3 cellular contexts compared by ENCODE assay signal in the genomic region with DNA sequence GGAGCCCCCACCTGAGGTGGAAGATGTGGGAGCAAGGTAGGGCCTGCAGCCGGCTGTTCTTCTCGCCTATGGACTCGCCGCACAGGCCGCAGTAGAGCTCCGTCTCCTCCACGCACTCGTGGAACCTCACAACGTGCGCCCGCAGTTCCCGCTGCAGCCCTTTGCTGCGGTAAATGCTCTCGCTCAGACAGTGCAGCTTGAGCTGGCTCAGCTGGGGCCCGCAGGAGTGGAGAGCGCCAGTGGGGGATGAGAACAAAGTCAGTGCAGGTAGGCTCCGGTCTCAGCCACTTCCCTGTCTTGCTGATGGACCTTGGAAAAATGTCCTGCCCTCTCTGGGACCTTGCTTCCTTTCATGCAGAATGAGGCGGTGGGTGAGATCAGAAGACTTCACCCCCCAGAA.
TF ChIP-seq lines count a peak whose summit lies in the region.

No MANE protein-coding gene starts in this region.

TF ChIP-seq in GM23338, 12 proteins besides CTCF, POLR2A, EP300 and RAD21 (continued from another document):
- TF ChIP-seq, protein P1, sequence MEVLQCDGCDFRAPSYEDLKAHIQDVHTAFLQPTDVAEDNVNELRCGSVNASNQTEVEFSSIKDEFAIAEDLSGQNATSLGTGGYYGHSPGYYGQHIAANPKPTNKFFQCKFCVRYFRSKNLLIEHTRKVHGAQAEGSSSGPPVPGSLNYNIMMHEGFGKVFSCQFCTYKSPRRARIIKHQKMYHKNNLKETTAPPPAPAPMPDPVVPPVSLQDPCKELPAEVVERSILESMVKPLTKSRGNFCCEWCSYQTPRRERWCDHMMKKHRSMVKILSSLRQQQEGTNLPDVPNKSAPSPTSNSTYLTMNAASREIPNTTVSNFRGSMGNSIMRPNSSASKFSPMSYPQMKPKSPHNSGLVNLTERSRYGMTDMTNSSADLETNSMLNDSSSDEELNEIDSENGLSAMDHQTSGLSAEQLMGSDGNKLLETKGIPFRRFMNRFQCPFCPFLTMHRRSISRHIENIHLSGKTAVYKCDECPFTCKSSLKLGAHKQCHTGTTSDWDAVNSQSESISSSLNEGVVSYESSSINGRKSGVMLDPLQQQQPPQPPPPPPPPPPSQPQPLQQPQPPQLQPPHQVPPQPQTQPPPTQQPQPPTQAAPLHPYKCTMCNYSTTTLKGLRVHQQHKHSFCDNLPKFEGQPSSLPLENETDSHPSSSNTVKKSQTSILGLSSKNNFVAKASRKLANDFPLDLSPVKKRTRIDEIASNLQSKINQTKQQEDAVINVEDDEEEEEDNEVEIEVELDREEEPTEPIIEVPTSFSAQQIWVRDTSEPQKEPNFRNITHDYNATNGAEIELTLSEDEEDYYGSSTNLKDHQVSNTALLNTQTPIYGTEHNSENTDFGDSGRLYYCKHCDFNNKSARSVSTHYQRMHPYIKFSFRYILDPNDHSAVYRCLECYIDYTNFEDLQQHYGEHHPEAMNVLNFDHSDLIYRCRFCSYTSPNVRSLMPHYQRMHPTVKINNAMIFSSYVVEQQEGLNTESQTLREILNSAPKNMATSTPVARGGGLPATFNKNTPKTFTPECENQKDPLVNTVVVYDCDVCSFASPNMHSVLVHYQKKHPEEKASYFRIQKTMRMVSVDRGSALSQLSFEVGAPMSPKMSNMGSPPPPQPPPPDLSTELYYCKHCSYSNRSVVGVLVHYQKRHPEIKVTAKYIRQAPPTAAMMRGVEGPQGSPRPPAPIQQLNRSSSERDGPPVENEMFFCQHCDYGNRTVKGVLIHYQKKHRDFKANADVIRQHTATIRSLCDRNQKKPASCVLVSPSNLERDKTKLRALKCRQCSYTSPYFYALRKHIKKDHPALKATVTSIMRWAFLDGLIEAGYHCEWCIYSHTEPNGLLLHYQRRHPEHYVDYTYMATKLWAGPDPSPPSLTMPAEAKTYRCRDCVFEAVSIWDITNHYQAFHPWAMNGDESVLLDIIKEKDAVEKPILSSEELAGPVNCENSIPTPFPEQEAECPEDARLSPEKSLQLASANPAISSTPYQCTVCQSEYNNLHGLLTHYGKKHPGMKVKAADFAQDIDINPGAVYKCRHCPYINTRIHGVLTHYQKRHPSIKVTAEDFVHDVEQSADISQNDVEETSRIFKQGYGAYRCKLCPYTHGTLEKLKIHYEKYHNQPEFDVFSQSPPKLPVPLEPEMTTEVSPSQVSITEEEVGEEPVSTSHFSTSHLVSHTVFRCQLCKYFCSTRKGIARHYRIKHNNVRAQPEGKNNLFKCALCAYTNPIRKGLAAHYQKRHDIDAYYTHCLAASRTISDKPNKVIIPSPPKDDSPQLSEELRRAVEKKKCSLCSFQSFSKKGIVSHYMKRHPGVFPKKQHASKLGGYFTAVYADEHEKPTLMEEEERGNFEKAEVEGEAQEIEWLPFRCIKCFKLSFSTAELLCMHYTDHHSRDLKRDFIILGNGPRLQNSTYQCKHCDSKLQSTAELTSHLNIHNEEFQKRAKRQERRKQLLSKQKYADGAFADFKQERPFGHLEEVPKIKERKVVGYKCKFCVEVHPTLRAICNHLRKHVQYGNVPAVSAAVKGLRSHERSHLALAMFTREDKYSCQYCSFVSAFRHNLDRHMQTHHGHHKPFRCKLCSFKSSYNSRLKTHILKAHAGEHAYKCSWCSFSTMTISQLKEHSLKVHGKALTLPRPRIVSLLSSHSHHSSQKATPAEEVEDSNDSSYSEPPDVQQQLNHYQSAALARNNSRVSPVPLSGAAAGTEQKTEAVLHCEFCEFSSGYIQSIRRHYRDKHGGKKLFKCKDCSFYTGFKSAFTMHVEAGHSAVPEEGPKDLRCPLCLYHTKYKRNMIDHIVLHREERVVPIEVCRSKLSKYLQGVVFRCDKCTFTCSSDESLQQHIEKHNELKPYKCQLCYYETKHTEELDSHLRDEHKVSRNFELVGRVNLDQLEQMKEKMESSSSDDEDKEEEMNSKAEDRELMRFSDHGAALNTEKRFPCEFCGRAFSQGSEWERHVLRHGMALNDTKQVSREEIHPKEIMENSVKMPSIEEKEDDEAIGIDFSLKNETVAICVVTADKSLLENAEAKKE (CRISPR knock-in tag; IDR thresholded peaks at IDR 0.05): no peak
- no peak for TF ChIP-seq STAT1 (IDR thresholded peaks at IDR 0.05; ENCODE audit: unreplicated experiment)

TF ChIP-seq in WTC11, 78 proteins besides CTCF, POLR2A, EP300 and RAD21 (continued from another document):
- TF ChIP-seq, protein P2, sequence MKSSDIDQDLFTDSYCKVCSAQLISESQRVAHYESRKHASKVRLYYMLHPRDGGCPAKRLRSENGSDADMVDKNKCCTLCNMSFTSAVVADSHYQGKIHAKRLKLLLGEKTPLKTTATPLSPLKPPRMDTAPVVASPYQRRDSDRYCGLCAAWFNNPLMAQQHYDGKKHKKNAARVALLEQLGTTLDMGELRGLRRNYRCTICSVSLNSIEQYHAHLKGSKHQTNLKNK (CRISPR knock-in tag; IDR thresholded peaks at IDR 0.05): no peak
- TF ChIP-seq TP53 (CRISPR knock-in tag; IDR thresholded peaks at IDR 0.05) (no peak), ZNF671 (CRISPR knock-in tag; IDR thresholded peaks at IDR 0.05) (no peak)

TF ChIP-seq in HepG2, 621 proteins besides CTCF, POLR2A, EP300 and RAD21 (continued from another document):
- TF ChIP-seq, protein P3, sequence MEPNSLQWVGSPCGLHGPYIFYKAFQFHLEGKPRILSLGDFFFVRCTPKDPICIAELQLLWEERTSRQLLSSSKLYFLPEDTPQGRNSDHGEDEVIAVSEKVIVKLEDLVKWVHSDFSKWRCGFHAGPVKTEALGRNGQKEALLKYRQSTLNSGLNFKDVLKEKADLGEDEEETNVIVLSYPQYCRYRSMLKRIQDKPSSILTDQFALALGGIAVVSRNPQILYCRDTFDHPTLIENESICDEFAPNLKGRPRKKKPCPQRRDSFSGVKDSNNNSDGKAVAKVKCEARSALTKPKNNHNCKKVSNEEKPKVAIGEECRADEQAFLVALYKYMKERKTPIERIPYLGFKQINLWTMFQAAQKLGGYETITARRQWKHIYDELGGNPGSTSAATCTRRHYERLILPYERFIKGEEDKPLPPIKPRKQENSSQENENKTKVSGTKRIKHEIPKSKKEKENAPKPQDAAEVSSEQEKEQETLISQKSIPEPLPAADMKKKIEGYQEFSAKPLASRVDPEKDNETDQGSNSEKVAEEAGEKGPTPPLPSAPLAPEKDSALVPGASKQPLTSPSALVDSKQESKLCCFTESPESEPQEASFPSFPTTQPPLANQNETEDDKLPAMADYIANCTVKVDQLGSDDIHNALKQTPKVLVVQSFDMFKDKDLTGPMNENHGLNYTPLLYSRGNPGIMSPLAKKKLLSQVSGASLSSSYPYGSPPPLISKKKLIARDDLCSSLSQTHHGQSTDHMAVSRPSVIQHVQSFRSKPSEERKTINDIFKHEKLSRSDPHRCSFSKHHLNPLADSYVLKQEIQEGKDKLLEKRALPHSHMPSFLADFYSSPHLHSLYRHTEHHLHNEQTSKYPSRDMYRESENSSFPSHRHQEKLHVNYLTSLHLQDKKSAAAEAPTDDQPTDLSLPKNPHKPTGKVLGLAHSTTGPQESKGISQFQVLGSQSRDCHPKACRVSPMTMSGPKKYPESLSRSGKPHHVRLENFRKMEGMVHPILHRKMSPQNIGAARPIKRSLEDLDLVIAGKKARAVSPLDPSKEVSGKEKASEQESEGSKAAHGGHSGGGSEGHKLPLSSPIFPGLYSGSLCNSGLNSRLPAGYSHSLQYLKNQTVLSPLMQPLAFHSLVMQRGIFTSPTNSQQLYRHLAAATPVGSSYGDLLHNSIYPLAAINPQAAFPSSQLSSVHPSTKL (CRISPR knock-in tag; IDR thresholded peaks at IDR 0.05): no peak
- TF ChIP-seq ARID2 (CRISPR knock-in tag; IDR thresholded peaks at IDR 0.05; ENCODE audit: borderline replicate concordance) (no peak), ZNF121 (CRISPR knock-in tag; IDR thresholded peaks at IDR 0.05) (0 out of 2 replicates have a peak, but pooled peaks have one; percentile 26), ZNF543 (CRISPR knock-in tag; IDR thresholded peaks at IDR 0.05) (0 out of 2 replicates have a peak, but pooled peaks have one; percentile 8), NR2F6 (IDR thresholded peaks at IDR 0.05) (no peak), NR2F6 (CRISPR knock-in tag; IDR thresholded peaks at IDR 0.05) (0 out of 2 replicates have a peak, but pooled peaks have one; percentile 18), ZNF343 (CRISPR knock-in tag; IDR thresholded peaks at IDR 0.05) (no peak), ZNF33A (CRISPR knock-in tag; IDR thresholded peaks at IDR 0.05; ENCODE audit: borderline replicate concordance) (no peak), TOPORS (CRISPR knock-in tag; IDR thresholded peaks at IDR 0.05) (0 out of 2 replicates have a peak, but pooled peaks have one; percentile 24)
- TF ChIP-seq, protein P4, sequence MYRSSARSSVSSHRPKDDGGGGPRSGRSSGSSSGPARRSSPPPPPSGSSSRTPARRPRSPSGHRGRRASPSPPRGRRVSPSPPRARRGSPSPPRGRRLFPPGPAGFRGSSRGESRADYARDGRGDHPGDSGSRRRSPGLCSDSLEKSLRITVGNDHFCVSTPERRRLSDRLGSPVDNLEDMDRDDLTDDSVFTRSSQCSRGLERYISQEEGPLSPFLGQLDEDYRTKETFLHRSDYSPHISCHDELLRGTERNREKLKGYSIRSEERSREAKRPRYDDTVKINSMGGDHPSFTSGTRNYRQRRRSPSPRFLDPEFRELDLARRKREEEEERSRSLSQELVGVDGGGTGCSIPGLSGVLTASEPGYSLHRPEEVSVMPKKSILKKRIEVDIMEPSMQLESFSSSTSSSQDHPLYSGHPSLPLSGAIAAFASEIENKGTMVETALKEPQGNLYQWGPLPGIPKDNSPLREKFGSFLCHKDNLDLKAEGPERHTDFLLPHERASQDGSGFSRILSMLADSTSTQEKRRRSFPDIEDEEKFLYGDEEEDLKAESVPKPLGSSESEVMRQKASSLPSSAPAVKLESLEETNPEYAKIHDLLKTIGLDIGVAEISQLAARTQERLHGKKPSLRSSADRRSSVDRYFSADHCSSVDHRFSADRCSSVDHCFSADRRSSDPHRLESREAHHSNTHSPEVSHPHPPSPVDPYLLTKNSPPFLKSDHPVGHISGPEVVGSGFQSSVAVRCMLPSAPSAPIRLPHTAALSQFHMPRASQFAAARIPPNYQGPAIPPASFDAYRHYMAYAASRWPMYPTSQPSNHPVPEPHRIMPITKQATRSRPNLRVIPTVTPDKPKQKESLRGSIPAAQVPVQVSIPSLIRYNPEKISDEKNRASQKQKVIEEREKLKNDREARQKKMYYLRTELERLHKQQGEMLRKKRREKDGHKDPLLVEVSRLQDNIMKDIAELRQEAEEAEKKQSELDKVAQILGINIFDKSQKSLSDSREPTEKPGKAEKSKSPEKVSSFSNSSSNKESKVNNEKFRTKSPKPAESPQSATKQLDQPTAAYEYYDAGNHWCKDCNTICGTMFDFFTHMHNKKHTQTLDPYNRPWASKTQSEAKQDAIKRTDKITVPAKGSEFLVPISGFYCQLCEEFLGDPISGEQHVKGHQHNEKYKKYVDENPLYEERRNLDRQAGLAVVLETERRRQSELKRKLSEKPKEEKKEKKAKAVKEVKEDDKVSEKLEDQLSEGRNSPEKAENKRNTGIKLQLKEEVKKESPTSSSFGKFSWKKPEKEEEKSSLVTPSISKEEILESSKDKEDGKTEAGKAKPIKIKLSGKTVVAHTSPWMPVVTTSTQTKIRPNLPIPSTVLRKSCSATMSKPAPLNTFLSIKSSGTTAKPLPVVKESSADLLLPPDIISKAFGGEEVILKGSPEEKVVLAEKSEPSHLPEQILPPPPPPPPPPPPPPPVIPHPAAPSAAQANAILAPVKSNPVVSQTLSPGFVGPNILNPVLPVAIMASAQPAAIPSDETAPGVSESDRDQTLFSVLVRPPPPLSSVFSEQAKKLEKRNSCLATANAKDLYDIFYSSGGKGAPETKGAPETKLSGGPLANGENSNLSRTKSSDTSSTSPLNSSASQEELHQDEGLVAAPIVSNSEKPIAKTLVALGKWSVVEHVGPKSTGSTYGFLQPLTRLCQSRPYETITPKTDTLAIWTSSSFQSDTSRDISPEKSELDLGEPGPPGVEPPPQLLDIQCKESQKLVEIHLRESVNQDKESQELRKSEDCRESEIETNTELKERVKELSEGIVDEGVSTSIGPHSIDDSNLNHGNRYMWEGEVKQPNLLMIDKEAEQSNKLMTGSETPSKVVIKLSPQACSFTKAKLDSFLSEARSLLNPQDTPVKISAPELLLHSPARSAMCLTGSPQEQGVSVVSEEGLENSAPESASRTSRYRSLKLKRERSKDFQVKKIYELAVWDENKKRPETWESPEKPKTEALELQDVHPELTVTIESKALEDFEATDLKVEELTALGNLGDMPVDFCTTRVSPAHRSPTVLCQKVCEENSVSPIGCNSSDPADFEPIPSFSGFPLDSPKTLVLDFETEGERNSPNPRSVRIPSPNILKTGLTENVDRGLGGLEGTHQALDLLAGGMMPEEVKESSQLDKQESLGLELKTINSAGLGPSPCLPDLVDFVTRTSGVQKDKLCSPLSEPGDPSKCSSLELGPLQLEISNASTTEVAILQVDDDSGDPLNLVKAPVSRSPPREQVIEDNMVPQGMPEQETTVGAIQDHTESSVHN (CRISPR knock-in tag; IDR thresholded peaks at IDR 0.05): no peak
